Comparison of ENCODE assay signal across 14 cellular contexts in genomic region chr7:151688236-151688780, GRCh38.
DNase-seq lines count a peak whose midpoint lies in the region; ATAC-seq, FAIRE-seq and TF ChIP-seq lines count a peak whose summit lies in the region.
"Had no signal": no experiment of that assay in that cellular context is flagged by ENCODE, and none has a peak within 500 bp of the region (broad histone marks: within the 10 kb centered on the region; RNA-seq: fewer than 3 reads in every experiment).

No MANE protein-coding gene starts in this region.

- CTCF ChIA-PET in K562 (lab: Yijun Ruan, JAX; ENCODE audit: low intra/inter-chr PET ratio), result no interaction called here

- peak overlapping the region; percentile 99 for H3K27ac Mint-ChIP-seq in HFFc6
- H3K27ac Mint-ChIP-seq: stimulated activated memory B cell treated with anti-CD40 and anti-IgM and Interleukin-4, amounts not matched to agents 10 μg/mL and 1 μg/mL and 100 μg/mL, for 72 hours had no signal

- FAIRE-seq in K562 (lab: Jason Lieb, UNC) (no peak), kidney (lab: Jason Lieb, UNC) (no peak)

- POLR2A ChIA-PET in K562 (lab: Yijun Ruan, JAX), result interaction anchor here (0.7 kb wide), 1 partner anchor 88 kb away, joined by 3 read pairs; no protein-coding TSS in a partner anchor

- no peak for TF ChIP-seq POLR2A in K562 (conservative IDR thresholded peaks at IDR 0.05)

- H3K79me2 ChIP-seq in K562 (ENCODE audit: control insufficient read depth, insufficient read depth, low read length), result no peaks in the 10 kb centered on the region

- H3K36me3 ChIP-seq in K562 (ENCODE audit: control insufficient read depth, insufficient read depth, low read length) (no peaks in the 10 kb centered on the region), kidney (ENCODE audit: control insufficient read depth in 1 of 2, insufficient read depth in 2 of 2, low read length in 2 of 2) (no peaks in the 10 kb centered on the region), subcutaneous abdominal adipose tissue (ENCODE audit: control insufficient read depth in 5 of 5, insufficient read depth in 5 of 5, low read length in 5 of 5) (peaks cover 0 to 2% (median 0%) of the 10 kb centered on the region in 5 donors)
- H3K36me3 ChIP-seq: neutrophil had no signal

- peaks cover 60% of the 10 kb centered on the region for H3K4me1 Mint-ChIP-seq in HFFc6 (ENCODE audit: low read depth)

- H3K4me3 ChIP-seq in K562, result no peak overlapping the region
- no peak overlapping the region for H3K4me3 ChIP-seq in kidney (ENCODE audit: low read length in 2 of 2)
- no peak overlapping the region for H3K4me3 ChIP-seq in subcutaneous abdominal adipose tissue (ENCODE audit: low read depth in 1 of 5, low read length in 5 of 5)

- peaks cover 11 to 13% of the 10 kb centered on the region in 2 experiments for H3K4me1 ChIP-seq in K562 (replicated peaks in 1 of 2; ENCODE audit: control insufficient read depth in 2 of 2, insufficient read depth in 2 of 2, low read length in 2 of 2)
- H3K4me1 ChIP-seq in kidney (ENCODE audit: control insufficient read depth in 1 of 2, insufficient read depth in 1 of 2, low read depth in 1 of 2, low read length in 2 of 2), result peaks cover 9 to 21% of the 10 kb centered on the region in 2 donors
- peaks cover 6 to 31% (median 20%) of the 10 kb centered on the region in 5 donors for H3K4me1 ChIP-seq in subcutaneous abdominal adipose tissue (ENCODE audit: control insufficient read depth in 5 of 5, insufficient read depth in 5 of 5, low read length in 5 of 5)

- no peak for TF ChIP-seq EP300 in K562 (IDR thresholded peaks at IDR 0.05; ENCODE audit: low read length)

- DNase-seq in HFFc6, result no peak
- no peak for DNase-seq in K562 (ENCODE audit: extremely low read depth in 1 of 4, low spot score in 3 of 4)
- DNase-seq in kidney, result peak; percentile 59
- DNase-seq in inferior parietal cortex (ENCODE audit: extremely low spot score), result no peak
- DNase-seq in activated CD4-positive, alpha-beta T cell treated with anti-CD3 and anti-CD28 coated beads for 4 hours, result no peak
- DNase-seq: activated CD8-positive, alpha-beta memory T cell treated with anti-CD3 and anti-CD28 coated beads, Interleukin-2, amount 50 U/mL, for 48 hours; NCI-H1694; SIG-M5 had no signal

- H3K9ac ChIP-seq in K562 (ENCODE audit: insufficient read depth in 1 of 2, low read depth in 2 of 2, low read length in 2 of 2) (no peak overlapping the region), kidney (ENCODE audit: low read length in 2 of 2) (no peak overlapping the region), subcutaneous abdominal adipose tissue (ENCODE audit: low read length in 5 of 5) (peak overlapping the region in 1 of 5 donors; percentile 11)

- no peak overlapping the region for H3K27ac ChIP-seq in K562 (ENCODE audit: extremely low read depth, low read depth, low read length)
- peak overlapping the region; percentile 63 to 84 for H3K27ac ChIP-seq in kidney (ENCODE audit: low read depth in 2 of 2, low read length in 2 of 2)
- peak overlapping the region; percentile 54 for H3K27ac ChIP-seq in subcutaneous abdominal adipose tissue (ENCODE audit: low read depth, low read length)
- H3K27ac ChIP-seq: neutrophil, VCaP had no signal

- peaks cover 4% of the 10 kb centered on the region; the same call in 1 of the 2 replicates for H3K27me3 Mint-ChIP-seq in HFFc6 (ENCODE audit: insufficient read depth)
- H3K27me3 Mint-ChIP-seq: stimulated activated memory B cell treated with anti-CD40 and anti-IgM and Interleukin-4, amounts not matched to agents 10 μg/mL and 1 μg/mL and 100 μg/mL, for 72 hours had no signal

- no peak overlapping the region for H2AFZ ChIP-seq in K562 (ENCODE audit: low read depth, low read length)

- H3K27me3 ChIP-seq in K562 (ENCODE audit: control insufficient read depth in 2 of 2, insufficient read depth in 2 of 2, low read length in 2 of 2) (peaks cover 44 to 67% of the 10 kb centered on the region in 2 experiments), subcutaneous abdominal adipose tissue (ENCODE audit: control insufficient read depth in 5 of 5, insufficient read depth in 4 of 5, low read length in 5 of 5) (no peaks in the 10 kb centered on the region)
- H3K27me3 ChIP-seq: neutrophil had no signal

- H3K9me3 ChIP-seq in K562 (replicated peaks; ENCODE audit: control insufficient read depth, insufficient read depth, low read depth, low read length) (no peaks in the 10 kb centered on the region), kidney (ENCODE audit: control insufficient read depth in 1 of 2, low read length in 2 of 2) (no peaks in the 10 kb centered on the region), subcutaneous abdominal adipose tissue (ENCODE audit: control insufficient read depth in 5 of 5, low read length in 5 of 5) (no peaks in the 10 kb centered on the region)
- H3K9me3 ChIP-seq: neutrophil had no signal

- no peaks in the 10 kb centered on the region for H4K20me1 ChIP-seq in K562 (replicated peaks; ENCODE audit: control insufficient read depth, insufficient read depth, low read length)

- H3K4me2 ChIP-seq in K562 (ENCODE audit: insufficient read depth, low read length), result no peak overlapping the region

- no peak overlapping the region for H3K4me3 Mint-ChIP-seq in HFFc6
- H3K4me3 Mint-ChIP-seq: stimulated activated memory B cell treated with anti-CD40 and anti-IgM and Interleukin-4, amounts not matched to agents 10 μg/mL and 1 μg/mL and 100 μg/mL, for 72 hours had no signal

- H3K9me1 ChIP-seq in K562 (ENCODE audit: control insufficient read depth, insufficient read depth, low read length), result no peaks in the 10 kb centered on the region

- no peaks in the 10 kb centered on the region for H3K9me3 Mint-ChIP-seq in HFFc6
- H3K9me3 Mint-ChIP-seq: stimulated activated memory B cell treated with anti-CD40 and anti-IgM and Interleukin-4, amounts not matched to agents 10 μg/mL and 1 μg/mL and 100 μg/mL, for 72 hours had no signal

- H3K36me3 Mint-ChIP-seq in HFFc6 (ENCODE audit: low read depth), result no peaks in the 10 kb centered on the region
- H3K36me3 Mint-ChIP-seq: stimulated activated memory B cell treated with anti-CD40 and anti-IgM and Interleukin-4, amounts not matched to agents 10 μg/mL and 1 μg/mL and 100 μg/mL, for 72 hours had no signal

- ATAC-seq in K562 (no peak), GM21447 (IDR thresholded peaks at IDR 0.05; ENCODE audit: unreplicated experiment) (no peak), GM19455 (IDR thresholded peaks at IDR 0.05; ENCODE audit: unreplicated experiment) (no peak)
- ATAC-seq: stimulated activated memory B cell treated with anti-CD40 and anti-IgM and Interleukin-4, amounts not matched to agents 10 μg/mL and 1 μg/mL and 100 μg/mL, for 72 hours had no signal

- intact Hi-C loops in K562 (cut with micrococcal nuclease), result no loop called here
- intact Hi-C loops in kidney (cut with DNase I), result no loop called here

- no TSS peak for BruUV-seq in K562 (replicated peaks; lab: Mats Ljungman, UMichigan)

- no peak for TF ChIP-seq RAD21 in K562 (CRISPR knock-in tag; conservative IDR thresholded peaks at IDR 0.05 in 1 of 2, IDR thresholded peaks at IDR 0.05 in 1 of 2)

- in situ Hi-C loops in K562 (cut with MboI), result no loop called here

- WGBS in K562 (ENCODE audit: insufficient coverage, low coverage, missing lambda C conversion rate), result 33% methylated on average over 19 of the region's 19 CpGs

- TF ChIP-seq CTCF in HFFc6 (IDR thresholded peaks at IDR 0.05) (no peak), K562 (IDR thresholded peaks at IDR 0.05 in 2 of 3, conservative IDR thresholded peaks at IDR 0.05 in 1 of 3; ENCODE audit: insufficient read depth in 2 of 3, low read depth in 1 of 3, low read length in 3 of 3) (no peak), kidney (IDR thresholded peaks at IDR 0.05; ENCODE audit: borderline replicate concordance, extremely low read depth, insufficient read depth) (no peak)

TF ChIP-seq in K562, 482 proteins besides CTCF, POLR2A, EP300 and RAD21:
- no peak for TF ChIP-seq ZNF592 (IDR thresholded peaks at IDR 0.05)
- 0 out of 2 replicates have a peak, but pooled peaks have one; percentile 12 for TF ChIP-seq ETV1 (tag; conservative IDR thresholded peaks at IDR 0.05; ENCODE audit: low read depth)
- peak; percentile 33 for TF ChIP-seq ZFP36 (IDR thresholded peaks at IDR 0.05; ENCODE audit: low read depth, low read length, partially characterized antibody)
TF ChIP-seq in K562: peak in this region for 2.
